Comparison of ENCODE assay signal across 1 cellular context in the genomic region with DNA sequence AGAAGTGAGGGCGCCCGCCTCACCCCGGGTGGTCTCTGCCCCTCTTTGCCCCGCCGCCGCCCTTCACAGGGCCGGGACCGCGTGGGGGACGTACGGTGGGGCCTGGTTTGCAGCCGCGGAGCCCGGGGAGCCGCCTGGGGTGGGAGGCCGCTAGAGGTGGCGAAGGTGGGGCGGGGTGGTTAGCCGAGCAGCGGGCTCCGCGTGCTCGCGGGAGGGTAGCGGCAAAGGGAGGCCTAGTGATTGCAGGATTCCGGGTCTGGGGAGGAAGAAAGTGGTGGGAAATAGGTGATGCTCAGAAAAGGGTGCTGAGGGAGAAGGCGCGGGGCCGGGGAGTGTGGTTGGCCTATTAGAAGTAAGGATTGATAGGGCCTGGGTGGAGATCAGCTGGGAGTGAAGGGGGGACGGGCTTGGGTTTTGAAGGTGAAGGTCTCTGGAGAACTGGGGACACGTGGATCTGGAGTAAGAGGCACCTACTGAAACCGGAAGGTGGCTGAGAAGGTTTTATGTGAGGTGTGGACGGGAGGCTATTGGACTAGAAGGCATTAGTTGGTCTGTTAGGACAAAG.
A peak's percentile ranks its signal among the peaks of the same experiment; 100 is the strongest.
TF ChIP-seq lines count a peak whose summit lies in the region.

No MANE protein-coding gene starts in this region.

TF ChIP-seq in K562, 482 proteins besides CTCF, POLR2A, EP300 and RAD21 (continued from another document):
- TF ChIP-seq, protein P1, sequence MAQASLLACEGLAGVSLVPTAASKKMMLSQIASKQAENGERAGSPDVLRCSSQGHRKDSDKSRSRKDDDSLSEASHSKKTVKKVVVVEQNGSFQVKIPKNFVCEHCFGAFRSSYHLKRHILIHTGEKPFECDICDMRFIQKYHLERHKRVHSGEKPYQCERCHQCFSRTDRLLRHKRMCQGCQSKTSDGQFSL (CRISPR knock-in tag; IDR thresholded peaks at IDR 0.05), result 0 out of 2 replicates have a peak, but pooled peaks have one; percentile 34
- TF ChIP-seq, protein P1 (tag; IDR thresholded peaks at IDR 0.05), result no peak
- TF ChIP-seq GABPA (tag; conservative IDR thresholded peaks at IDR 0.05; ENCODE audit: low read depth), result no peak
- no peak for TF ChIP-seq SRSF7 (optimal IDR thresholded peaks at IDR 0.05; ENCODE audit: low read depth, low read length)
- TF ChIP-seq, protein P2, sequence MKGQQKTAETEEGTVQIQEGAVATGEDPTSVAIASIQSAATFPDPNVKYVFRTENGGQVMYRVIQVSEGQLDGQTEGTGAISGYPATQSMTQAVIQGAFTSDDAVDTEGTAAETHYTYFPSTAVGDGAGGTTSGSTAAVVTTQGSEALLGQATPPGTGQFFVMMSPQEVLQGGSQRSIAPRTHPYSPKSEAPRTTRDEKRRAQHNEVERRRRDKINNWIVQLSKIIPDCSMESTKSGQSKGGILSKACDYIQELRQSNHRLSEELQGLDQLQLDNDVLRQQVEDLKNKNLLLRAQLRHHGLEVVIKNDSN (CRISPR knock-in tag; IDR thresholded peaks at IDR 0.05), result no peak
- no peak for TF ChIP-seq CHD1 (IDR thresholded peaks at IDR 0.05; ENCODE audit: low read length)
- no peak for TF ChIP-seq ZBTB8A (IDR thresholded peaks at IDR 0.05; ENCODE audit: partially characterized antibody)
- no peak for TF ChIP-seq NCOA1 (IDR thresholded peaks at IDR 0.05; ENCODE audit: low read depth)
- TF ChIP-seq TAF9B (IDR thresholded peaks at IDR 0.05; ENCODE audit: partially characterized antibody), result no peak
- TF ChIP-seq THRAP3 (IDR thresholded peaks at IDR 0.05; ENCODE audit: borderline replicate concordance), result no peak
- no peak for TF ChIP-seq SMC3 (conservative IDR thresholded peaks at IDR 0.05; ENCODE audit: insufficient read depth, low read depth, low read length)
- no peak for TF ChIP-seq HNRNPLL (IDR thresholded peaks at IDR 0.05; ENCODE audit: low read depth, low read length, poor library complexity, severe bottlenecking)
- TF ChIP-seq RBM25 (IDR thresholded peaks at IDR 0.05; ENCODE audit: low read depth, low read length, severe bottlenecking), result no peak
- TF ChIP-seq, protein P3, sequence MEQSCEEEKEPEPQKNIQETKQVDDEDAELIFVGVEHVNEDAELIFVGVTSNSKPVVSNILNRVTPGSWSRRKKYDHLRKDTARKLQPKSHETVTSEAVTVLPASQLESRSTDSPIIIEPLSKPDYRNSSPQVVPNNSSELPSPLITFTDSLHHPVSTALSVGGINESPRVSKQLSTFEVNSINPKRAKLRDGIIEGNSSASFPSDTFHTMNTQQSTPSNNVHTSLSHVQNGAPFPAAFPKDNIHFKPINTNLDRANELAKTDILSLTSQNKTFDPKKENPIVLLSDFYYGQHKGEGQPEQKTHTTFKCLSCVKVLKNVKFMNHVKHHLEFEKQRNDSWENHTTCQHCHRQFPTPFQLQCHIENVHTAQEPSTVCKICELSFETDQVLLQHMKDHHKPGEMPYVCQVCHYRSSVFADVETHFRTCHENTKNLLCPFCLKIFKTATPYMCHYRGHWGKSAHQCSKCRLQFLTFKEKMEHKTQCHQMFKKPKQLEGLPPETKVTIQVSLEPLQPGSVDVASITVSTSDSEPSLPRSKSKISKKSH (CRISPR knock-in tag; IDR thresholded peaks at IDR 0.05), result no peak
- TF ChIP-seq FIP1L1 (IDR thresholded peaks at IDR 0.05; ENCODE audit: low read depth, low read length, poor library complexity, severe bottlenecking), result no peak
- TF ChIP-seq, protein P4, sequence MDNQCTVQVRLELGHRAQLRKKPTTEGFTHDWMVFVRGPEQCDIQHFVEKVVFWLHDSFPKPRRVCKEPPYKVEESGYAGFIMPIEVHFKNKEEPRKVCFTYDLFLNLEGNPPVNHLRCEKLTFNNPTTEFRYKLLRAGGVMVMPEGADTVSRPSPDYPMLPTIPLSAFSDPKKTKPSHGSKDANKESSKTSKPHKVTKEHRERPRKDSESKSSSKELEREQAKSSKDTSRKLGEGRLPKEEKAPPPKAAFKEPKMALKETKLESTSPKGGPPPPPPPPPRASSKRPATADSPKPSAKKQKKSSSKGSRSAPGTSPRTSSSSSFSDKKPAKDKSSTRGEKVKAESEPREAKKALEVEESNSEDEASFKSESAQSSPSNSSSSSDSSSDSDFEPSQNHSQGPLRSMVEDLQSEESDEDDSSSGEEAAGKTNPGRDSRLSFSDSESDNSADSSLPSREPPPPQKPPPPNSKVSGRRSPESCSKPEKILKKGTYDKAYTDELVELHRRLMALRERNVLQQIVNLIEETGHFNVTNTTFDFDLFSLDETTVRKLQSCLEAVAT (IDR thresholded peaks at IDR 0.05), result peak in 1 of 2 experiments; percentile 55; a peak in 1 of 4 replicates
- no peak for TF ChIP-seq SP1 (CRISPR knock-in tag; IDR thresholded peaks at IDR 0.05)
